In genomic region chr2:37827911-37828411, GRCh38 we compare ENCODE assay signal across 1 cellular context.
TF ChIP-seq lines count a peak whose summit lies in the region.

No MANE protein-coding gene starts in this region.

TF ChIP-seq in WTC11, 78 proteins besides CTCF, POLR2A, EP300 and RAD21 (continued from another document):
- TF ChIP-seq PRDM15 (CRISPR knock-in tag; IDR thresholded peaks at IDR 0.05) (no peak), ZNF425 (CRISPR knock-in tag; conservative IDR thresholded peaks at IDR 0.05) (no peak)
TF ChIP-seq in WTC11: peak in this region for 0.
